In the genomic region with DNA sequence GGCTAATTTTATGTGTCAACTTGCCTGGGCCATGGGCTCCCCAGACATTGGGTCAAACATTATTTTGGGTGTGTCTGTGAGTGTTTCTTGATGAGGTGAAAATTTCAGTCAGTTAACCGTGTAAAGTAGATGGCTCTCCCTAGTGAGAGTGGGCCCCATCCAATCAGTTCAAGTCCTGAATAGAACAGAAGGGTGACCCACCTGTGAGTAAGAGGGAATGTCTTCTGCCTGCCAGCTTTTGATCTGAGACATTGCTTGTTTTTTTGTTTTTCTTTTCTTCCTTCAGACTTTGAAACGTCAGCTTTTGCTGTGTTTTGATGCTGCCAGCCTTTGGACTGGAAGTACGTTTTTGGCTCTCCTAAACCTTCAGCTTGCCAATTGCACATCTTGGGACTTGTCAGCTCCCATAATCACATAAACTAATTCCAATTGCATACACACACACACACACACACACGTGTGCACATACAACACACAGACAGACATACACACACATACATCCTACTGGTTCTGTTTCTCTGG, we compare ENCODE assay signal across 21 cellular contexts.
"Had no signal": no experiment of that assay in that cellular context is flagged by ENCODE, and none has a peak within 500 bp of the region (broad histone marks: within the 10 kb centered on the region; RNA-seq: fewer than 3 reads in every experiment).

No MANE protein-coding gene starts in this region.

- H3K27me3 Mint-ChIP-seq: activated CD4-positive, alpha-beta memory T cell treated with anti-CD3 and anti-CD28 coated beads for 36 hours; activated CD4-positive, alpha-beta T cell treated with anti-CD3 and anti-CD28 coated beads, Interleukin-2, amount 10 ng/mL, durations not matched to agents 7 days and 5 days; activated naive CD8-positive, alpha-beta T cell; central memory CD8-positive, alpha-beta T cell had no signal

- H3K27ac Mint-ChIP-seq: activated CD4-positive, alpha-beta memory T cell treated with anti-CD3 and anti-CD28 coated beads for 36 hours; activated CD4-positive, alpha-beta T cell treated with anti-CD3 and anti-CD28 coated beads, Interleukin-2, amount 10 ng/mL, durations not matched to agents 7 days and 5 days; activated naive CD8-positive, alpha-beta T cell; T-helper 1 cell treated with Interleukin-12 subunit alpha and Interleukin-12 subunit beta and Interleukin-4 antibody, amounts not matched to agents 30 μg/mL and 1 μg/mL, for 36 hours had no signal

- H3K27ac ChIP-seq: VCaP had no signal

- H3K36me3 Mint-ChIP-seq: activated CD4-positive, alpha-beta memory T cell treated with anti-CD3 and anti-CD28 coated beads for 36 hours; activated naive CD8-positive, alpha-beta T cell had no signal

- H3K4me1 Mint-ChIP-seq: activated CD4-positive, alpha-beta T cell treated with anti-CD3 and anti-CD28 coated beads, Interleukin-2, amount 10 ng/mL, durations not matched to agents 7 days and 5 days; central memory CD8-positive, alpha-beta T cell had no signal

- H3K4me3 Mint-ChIP-seq: activated CD4-positive, alpha-beta memory T cell treated with anti-CD3 and anti-CD28 coated beads for 36 hours; activated CD4-positive, alpha-beta T cell treated with anti-CD3 and anti-CD28 coated beads, Interleukin-2, amount 10 ng/mL, durations not matched to agents 7 days and 5 days; activated naive CD8-positive, alpha-beta T cell; activated T-cell treated with anti-CD3 and anti-CD28 coated beads, Interleukin-2, amount 50 U/mL, for 4 hours; central memory CD8-positive, alpha-beta T cell; T-helper 1 cell treated with Interleukin-12 subunit alpha and Interleukin-12 subunit beta and Interleukin-4 antibody, amounts not matched to agents 30 μg/mL and 1 μg/mL, for 36 hours had no signal

- DNase-seq: activated CD4-positive, alpha-beta memory T cell treated with anti-CD3 and anti-CD28 coated beads for 36 hours; activated CD4-positive, alpha-beta T cell treated with anti-CD3 and anti-CD28 coated beads, Interleukin-2, amount 10 ng/mL, durations not matched to agents 7 days and 5 days; activated CD4-positive, CD25-positive, alpha-beta regulatory T cell; activated CD8-positive, alpha-beta memory T cell treated with anti-CD3 and anti-CD28 coated beads for 24 hours; activated effector memory CD4-positive, alpha-beta T cell treated with anti-CD3 and anti-CD28 coated beads, Interleukin-2, amount 50 U/mL, for 16 hours; activated naive CD4-positive, alpha-beta T cell treated with Interleukin-2 at 50 U/mL for 16 hours; activated T-cell treated with anti-CD3 and anti-CD28 coated beads, Interleukin-2, amount 50 U/mL, for 4 hours; NCI-H1092 treated with DMSO at 0.1 percent for 48 hours; NCI-H1417 treated with DMSO at 0.1 percent for 48 hours; NCI-H1694; NCI-H2029; NCI-H2107; NCI-H2171 treated with DMSO at 0.1 percent for 48 hours; NCI-H226; NCI-H510A; NCI-H69; SHP77 treated with DMSO at 0.1 percent for 48 hours had no signal
